17 cellular contexts compared by ENCODE assay signal in genomic region chr1:172638249-172638648, GRCh38. TPM values are rescaled to one million over a fixed set of nuclear protein-coding genes. Genes with fewer than 3 reads are reported as not detected.
DNase-seq lines count a peak whose midpoint lies in the region; ATAC-seq, FAIRE-seq and TF ChIP-seq lines count a peak whose summit lies in the region.
"Had no signal": no experiment of that assay in that cellular context is flagged by ENCODE, and none has a peak within 500 bp of the region (broad histone marks: within the 10 kb centered on the region; RNA-seq: fewer than 3 reads in every experiment).

No MANE protein-coding gene starts in this region.

- H3K4me3 Mint-ChIP-seq in CD4-positive, alpha-beta memory T cell, result peak overlapping the region; percentile 73 to 86 (median 80)
- peak overlapping the region; percentile 76 for H3K4me3 Mint-ChIP-seq in activated naive CD8-positive, alpha-beta T cell treated with anti-CD3 and anti-CD28 coated beads, Interleukin-2, amount 10 ng/mL, durations not matched to agents 7 days and 5 days
- peak overlapping the region in 9 of 10 donors; percentile 64 to 88 (median 78) for H3K4me3 Mint-ChIP-seq in naive thymus-derived CD4-positive, alpha-beta T cell
- no peak overlapping the region for H3K4me3 Mint-ChIP-seq in type B pancreatic cell
- H3K4me3 Mint-ChIP-seq: nephron progenitor cell had no signal

- FAIRE-seq in HTR-8/SVneo (lab: Jason Lieb, UNC), result peak; percentile 66
- FAIRE-seq: endometrium had no signal

- peak overlapping the region in 1 of 2 donors; percentile 10 for H3K4me3 ChIP-seq in CD4-positive, alpha-beta memory T cell (ENCODE audit: low read length in 2 of 2)
- peak overlapping the region; percentile 32 for H3K4me3 ChIP-seq in naive thymus-derived CD4-positive, alpha-beta T cell (ENCODE audit: low read length)
- H3K4me3 ChIP-seq: heart right ventricle had no signal

- no peaks in the 10 kb centered on the region for H3K27me3 Mint-ChIP-seq in CD4-positive, alpha-beta memory T cell
- H3K27me3 Mint-ChIP-seq in activated naive CD8-positive, alpha-beta T cell treated with anti-CD3 and anti-CD28 coated beads, Interleukin-2, amount 10 ng/mL, durations not matched to agents 7 days and 5 days, result no peaks in the 10 kb centered on the region
- peaks cover 0 to 25% (median 0%) of the 10 kb centered on the region in 5 donors for H3K27me3 Mint-ChIP-seq in naive thymus-derived CD4-positive, alpha-beta T cell
- H3K27me3 Mint-ChIP-seq in type B pancreatic cell, result no peaks in the 10 kb centered on the region

- H3K4me1 ChIP-seq in CD4-positive, alpha-beta memory T cell (ENCODE audit: insufficient read depth, low read length), result peaks cover 64% of the 10 kb centered on the region
- H3K4me1 ChIP-seq in naive thymus-derived CD4-positive, alpha-beta T cell (ENCODE audit: control insufficient read depth in 2 of 2, insufficient read depth in 2 of 2, low read length in 2 of 2), result peaks cover 54 to 63% of the 10 kb centered on the region in 2 donors

- ATAC-seq in activated naive CD8-positive, alpha-beta T cell treated with anti-CD3 and anti-CD28 coated beads, Interleukin-2, amount 10 ng/mL, durations not matched to agents 7 days and 5 days (ENCODE audit: low read depth), result no peak
- no peak for ATAC-seq in naive thymus-derived CD4-positive, alpha-beta T cell
- ATAC-seq: right cardiac atrium had no signal

- no peaks in the 10 kb centered on the region for H3K36me3 Mint-ChIP-seq in CD4-positive, alpha-beta memory T cell
- peaks cover 5% of the 10 kb centered on the region for H3K36me3 Mint-ChIP-seq in activated naive CD8-positive, alpha-beta T cell treated with anti-CD3 and anti-CD28 coated beads, Interleukin-2, amount 10 ng/mL, durations not matched to agents 7 days and 5 days
- H3K36me3 Mint-ChIP-seq in naive thymus-derived CD4-positive, alpha-beta T cell, result peaks cover 0 to 9% (median 0%) of the 10 kb centered on the region in 5 donors
- no peaks in the 10 kb centered on the region for H3K36me3 Mint-ChIP-seq in type B pancreatic cell

- no peaks in the 10 kb centered on the region for H3K36me3 ChIP-seq in CD4-positive, alpha-beta memory T cell (ENCODE audit: insufficient read depth, low read length)
- H3K36me3 ChIP-seq in naive thymus-derived CD4-positive, alpha-beta T cell (ENCODE audit: control insufficient read depth in 2 of 3, insufficient read depth in 3 of 3, low read length in 3 of 3), result no peaks in the 10 kb centered on the region
- H3K36me3 ChIP-seq: heart right ventricle had no signal

- no peak overlapping the region for H3K27ac ChIP-seq in CD4-positive, alpha-beta memory T cell (ENCODE audit: low read depth, low read length)
- peak overlapping the region; percentile 43 for H3K27ac ChIP-seq in naive thymus-derived CD4-positive, alpha-beta T cell (ENCODE audit: low read depth, low read length)

- POLR2A ChIA-PET in CD4-positive, alpha-beta memory T cell (lab: Charles Lee; ENCODE audit: partially characterized antibody), result interaction anchor here (1.0 to 4.2 kb wide), 11 partner anchors 11 to 81 kb away, joined by 4 to 57 read pairs (median 9); partner anchors contain the start of gene FASLG
- POLR2A ChIA-PET in activated naive CD8-positive, alpha-beta T cell treated with anti-CD3 and anti-CD28 coated beads, Interleukin-2, amount 10 ng/mL, durations not matched to agents 7 days and 5 days (lab: Charles Lee), result interaction anchor here (0.9 to 2.9 kb wide), 5 partner anchors 10 to 61 kb away, joined by 3 to 10 read pairs (median 3); no protein-coding TSS in a partner anchor
- POLR2A ChIA-PET in naive thymus-derived CD4-positive, alpha-beta T cell (lab: Charles Lee), result interaction anchor here (0.7 to 1.9 kb wide), 8 partner anchors 9 to 106 kb away, joined by 3 to 10 read pairs (median 3); partner anchors contain the start of gene SUCO

- peaks cover 53 to 71% (median 62%) of the 10 kb centered on the region in 4 donors for H3K4me1 Mint-ChIP-seq in CD4-positive, alpha-beta memory T cell
- H3K4me1 Mint-ChIP-seq in activated naive CD8-positive, alpha-beta T cell treated with anti-CD3 and anti-CD28 coated beads, Interleukin-2, amount 10 ng/mL, durations not matched to agents 7 days and 5 days, result peaks cover 62% of the 10 kb centered on the region
- H3K4me1 Mint-ChIP-seq in naive thymus-derived CD4-positive, alpha-beta T cell, result peaks cover 50 to 78% (median 72%) of the 10 kb centered on the region in 7 donors
- no peaks in the 10 kb centered on the region for H3K4me1 Mint-ChIP-seq in type B pancreatic cell (ENCODE audit: unreplicated experiment)

- no peaks in the 10 kb centered on the region for H3K27me3 ChIP-seq in CD4-positive, alpha-beta memory T cell (ENCODE audit: insufficient read depth, low read length)
- no peaks in the 10 kb centered on the region for H3K27me3 ChIP-seq in naive thymus-derived CD4-positive, alpha-beta T cell (ENCODE audit: control insufficient read depth in 2 of 2, insufficient read depth in 2 of 2, low read length in 2 of 2)
- H3K27me3 ChIP-seq: heart right ventricle had no signal

- DNase-seq in CD4-positive, alpha-beta memory T cell, result peak in 1 of 5 donors; percentile 47
- DNase-seq in HTR-8/SVneo (ENCODE audit: insufficient read length, low spot score), result no peak
- no peak for DNase-seq in activated naive CD8-positive, alpha-beta T cell treated with anti-CD3 and anti-CD28 coated beads, Interleukin-2, amount 10 ng/mL, durations not matched to agents 7 days and 5 days
- DNase-seq in naive thymus-derived CD4-positive, alpha-beta T cell, result no peak
- DNase-seq in 8988T, result no peak
- DNase-seq in type B pancreatic cell (ENCODE audit: extremely low spot score, unreplicated experiment), result no peak
- DNase-seq in glomerular visceral epithelial cell (ENCODE audit: extremely low spot score), result no peak
- no peak for DNase-seq in NCI-H2107 treated with DMSO at 0.1 percent for 48 hours (lab: John Stamatoyannopoulos, UW; ENCODE audit: unreplicated experiment)
- DNase-seq: GF-D8, heart right ventricle, NCI-H2081, nephron progenitor cell, right cardiac atrium, SIG-M5 had no signal

- TF ChIP-seq CTCF in type B pancreatic cell (conservative IDR thresholded peaks at IDR 0.05), result no peak

- CTCF ChIA-PET in CD4-positive, alpha-beta memory T cell (lab: Charles Lee; ENCODE audit: partially characterized antibody), result interaction anchor here (1.0 to 4.9 kb wide), 5 partner anchors 20 to 81 kb away, joined by 3 to 42 read pairs (median 4); partner anchors contain the start of gene FASLG
- CTCF ChIA-PET in naive thymus-derived CD4-positive, alpha-beta T cell (lab: Charles Lee), result interaction anchor here (2.5 kb wide), 1 partner anchor 83 kb away, joined by 13 read pairs; no protein-coding TSS in a partner anchor

- intact Hi-C loops in CD4-positive, alpha-beta memory T cell (cut with micrococcal nuclease), result loop anchor here (2.0 kb wide), 2 partner anchors 71 to 105 kb away; partner anchors contain the start of gene SUCO
- intact Hi-C loops in naive thymus-derived CD4-positive, alpha-beta T cell (cut with micrococcal nuclease), result loop anchor here (2.0 kb wide), 2 partner anchors 33 to 81 kb away; no protein-coding TSS in a partner anchor

- H3K27ac Mint-ChIP-seq in CD4-positive, alpha-beta memory T cell, result peak overlapping the region; percentile 82 to 94 (median 90)
- H3K27ac Mint-ChIP-seq in activated naive CD8-positive, alpha-beta T cell treated with anti-CD3 and anti-CD28 coated beads, Interleukin-2, amount 10 ng/mL, durations not matched to agents 7 days and 5 days, result peak overlapping the region; percentile 97
- H3K27ac Mint-ChIP-seq in naive thymus-derived CD4-positive, alpha-beta T cell, result peak overlapping the region; percentile 88 to 94 (median 91)
- H3K27ac Mint-ChIP-seq in type B pancreatic cell, result no peak overlapping the region
- H3K27ac Mint-ChIP-seq: nephron progenitor cell had no signal

- H3K9me3 ChIP-seq in CD4-positive, alpha-beta memory T cell (ENCODE audit: control insufficient read depth in 1 of 2, low read length in 2 of 2), result no peaks in the 10 kb centered on the region
- no peaks in the 10 kb centered on the region for H3K9me3 ChIP-seq in naive thymus-derived CD4-positive, alpha-beta T cell (ENCODE audit: control insufficient read depth in 2 of 3, low read length in 3 of 3)

- H3K9me3 Mint-ChIP-seq in CD4-positive, alpha-beta memory T cell, result peaks cover 0 to 3% (median 0%) of the 10 kb centered on the region in 8 donors
- peaks cover 6% of the 10 kb centered on the region for H3K9me3 Mint-ChIP-seq in activated naive CD8-positive, alpha-beta T cell treated with anti-CD3 and anti-CD28 coated beads, Interleukin-2, amount 10 ng/mL, durations not matched to agents 7 days and 5 days
- peaks cover 0 to 5% (median 0%) of the 10 kb centered on the region in 11 donors for H3K9me3 Mint-ChIP-seq in naive thymus-derived CD4-positive, alpha-beta T cell
- peaks cover 4% of the 10 kb centered on the region for H3K9me3 Mint-ChIP-seq in type B pancreatic cell

RNA-seq across cellular contexts. Expression of gene FASLG, which starts 20.7 kb away (rescaled TPM):
- 1 to 10 TPM; 4.3 to 4.9 TPM for total RNA-seq in CD4-positive, alpha-beta memory T cell
- polyA plus RNA-seq in CD4-positive, alpha-beta memory T cell, result 1 to 10 TPM in 1 of 2 donors, under 1 TPM in 1; 0.81 to 2.5 TPM
- total RNA-seq in activated naive CD8-positive, alpha-beta T cell treated with anti-CD3 and anti-CD28 coated beads, Interleukin-2, amount 10 ng/mL, durations not matched to agents 7 days and 5 days, result 1 to 10 TPM; 4.5 to 4.6 TPM
- 1 to 10 TPM in 2 of 5 experiments, under 1 TPM in 2, not detected in 1; 0.24 to 5.6 (median 1.9) TPM for total RNA-seq in naive thymus-derived CD4-positive, alpha-beta T cell
- not detected for polyA plus RNA-seq in naive thymus-derived CD4-positive, alpha-beta T cell
- total RNA-seq in type B pancreatic cell (ENCODE audit: low replicate concordance), result not detected in 2 replicates
- total RNA-seq: H4, subcutaneous adipose tissue had no signal
